In genomic region chr18:58201728-58202405, GRCh38 we compare ENCODE assay signal across 15 cellular contexts.
DNase-seq lines count a peak whose midpoint lies in the region; ATAC-seq and TF ChIP-seq lines count a peak whose summit lies in the region.
"Had no signal": no experiment of that assay in that cellular context is flagged by ENCODE, and none has a peak within 500 bp of the region (broad histone marks: within the 10 kb centered on the region; RNA-seq: fewer than 3 reads in every experiment).

No MANE protein-coding gene starts in this region.

- no peaks in the 10 kb centered on the region for H3K27me3 Mint-ChIP-seq in endothelial cell (ENCODE audit: unreplicated experiment)
- no peaks in the 10 kb centered on the region for H3K27me3 Mint-ChIP-seq in neural progenitor cell (ENCODE audit: insufficient read depth, low read depth)

- peak overlapping the region; percentile 1; the same call in 1 of the 2 replicates for H2BK20ac ChIP-seq in IMR-90 (ENCODE audit: low read depth, low read length)

- ATAC-seq in IMR-90 (ENCODE audit: low read depth), result no peak
- ATAC-seq: body of pancreas had no signal

- no peak overlapping the region for H3K23ac ChIP-seq in IMR-90 (ENCODE audit: low read depth, low read length)

- peak overlapping the region; percentile 44 for H2AK9ac ChIP-seq in IMR-90 (replicated peaks; ENCODE audit: low read depth, low read length, poor library complexity)

- H3K27me3 ChIP-seq in IMR-90 (ENCODE audit: control insufficient read depth, insufficient read depth, low read length) (no peaks in the 10 kb centered on the region), neural progenitor cell (no peaks in the 10 kb centered on the region), thyroid gland (no peaks in the 10 kb centered on the region), suprapubic skin (no peaks in the 10 kb centered on the region)
- H3K27me3 ChIP-seq: body of pancreas had no signal

- POLR2A ChIA-PET in IMR-90 (lab: Charles Lee; ENCODE audit: unreplicated experiment), result no interaction called here

- DNase-seq in NCI-H1092 treated with DMSO at 0.1 percent for 48 hours (lab: John Stamatoyannopoulos, UW) (peak; percentile 39), NCI-H1092 (lab: John Stamatoyannopoulos, UW) (no peak), IMR-90 (no peak), endothelial cell (ENCODE audit: low spot score) (no peak), neural progenitor cell (ENCODE audit: low spot score) (no peak), thyroid gland (no peak), suprapubic skin (ENCODE audit: low spot score in 2 of 2) (no peak)
- DNase-seq in activated CD4-positive, alpha-beta T cell treated with anti-CD3 and anti-CD28 coated beads, Interleukin-2, amount 50 U/mL, for 4 hours, result no peak
- DNase-seq: activated naive CD4-positive, alpha-beta T cell treated with anti-CD3 and anti-CD28 coated beads for 36 hours; body of pancreas; CD4-positive, CD25-positive, alpha-beta regulatory T cell; effector memory CD4-positive, alpha-beta T cell; NCI-H2081 treated with DMSO at 0.1 percent for 48 hours; retina; stimulated activated CD4-positive, alpha-beta T cell treated with anti-CD3 and anti-CD28 coated beads, Interleukin-2, amount 100 ng/mL, for 48 hours had no signal

- H2AFZ ChIP-seq in IMR-90 (replicated peaks; ENCODE audit: low read length, poor library complexity), result peak overlapping the region; percentile 1
- H2AFZ ChIP-seq in neural progenitor cell (replicated peaks), result no peak overlapping the region

- CTCF ChIA-PET in IMR-90 (lab: Yijun Ruan, JAX), result no interaction called here

- no peak overlapping the region for H2BK15ac ChIP-seq in IMR-90 (ENCODE audit: low read depth, low read length)

- H3K9me3 Mint-ChIP-seq in endothelial cell (ENCODE audit: unreplicated experiment) (no peaks in the 10 kb centered on the region), neural progenitor cell (no peaks in the 10 kb centered on the region)
- H3K9me3 Mint-ChIP-seq: activated naive CD4-positive, alpha-beta T cell treated with anti-CD3 and anti-CD28 coated beads for 36 hours; CD4-positive, CD25-positive, alpha-beta regulatory T cell had no signal

- no peak overlapping the region for H3K14ac ChIP-seq in IMR-90 (replicated peaks; ENCODE audit: low read depth, low read length)

- H3K79me2 ChIP-seq in neural progenitor cell (ENCODE audit: low read depth), result peaks cover 17% of the 10 kb centered on the region

- H4K20me1 ChIP-seq in IMR-90 (ENCODE audit: insufficient read depth, low read length) (no peaks in the 10 kb centered on the region), neural progenitor cell (ENCODE audit: low read depth) (peaks cover 12% of the 10 kb centered on the region)

- in situ Hi-C loops in IMR-90 (cut with MboI; ENCODE audit: low sequenced_read_pairs), result no loop called here

- TF ChIP-seq CTCF in IMR-90 (conservative IDR thresholded peaks at IDR 0.05; ENCODE audit: low read depth, low read length), result no peak
- no peak for TF ChIP-seq CTCF in endothelial cell (IDR thresholded peaks at IDR 0.05; ENCODE audit: unreplicated experiment)
- TF ChIP-seq CTCF in neural progenitor cell (IDR thresholded peaks at IDR 0.05), result no peak
- TF ChIP-seq CTCF in thyroid gland (IDR thresholded peaks at IDR 0.05), result no peak
- no peak for TF ChIP-seq CTCF in suprapubic skin (IDR thresholded peaks at IDR 0.05)

- H2BK5ac ChIP-seq in IMR-90 (ENCODE audit: low read depth, low read length, poor library complexity, severe bottlenecking), result no peak overlapping the region

- no peak for TF ChIP-seq EP300 in suprapubic skin (IDR thresholded peaks at IDR 0.05)

- no peak overlapping the region for H2BK120ac ChIP-seq in IMR-90 (ENCODE audit: low read depth, low read length)

- H3K27ac ChIP-seq in IMR-90 (ENCODE audit: insufficient read depth, low read length) (no peak overlapping the region), neural progenitor cell (no peak overlapping the region), thyroid gland (peak overlapping the region in 1 of 3 donors; percentile 48), suprapubic skin (no peak overlapping the region)

- no peak overlapping the region for H4K8ac ChIP-seq in IMR-90 (ENCODE audit: low read depth in 2 of 2, low read length in 2 of 2)

- H3K9ac ChIP-seq in IMR-90 (ENCODE audit: low read depth, low read length) (no peak overlapping the region), neural progenitor cell (no peak overlapping the region)

- peaks cover 4% of the 10 kb centered on the region for H3F3A ChIP-seq in neural progenitor cell (ENCODE audit: low read depth)

- H3K18ac ChIP-seq in IMR-90 (ENCODE audit: low read depth, low read length), result no peak overlapping the region

- TF ChIP-seq RAD21 in IMR-90 (IDR thresholded peaks at IDR 0.05; ENCODE audit: low read length), result no peak

- H3K4me2 ChIP-seq in IMR-90 (ENCODE audit: low read depth, low read length), result no peak overlapping the region
- peak overlapping the region; percentile 3 for H3K4me2 ChIP-seq in neural progenitor cell

- BruUV-seq in IMR-90 (replicated peaks; lab: Mats Ljungman, UMichigan), result no TSS peak

- no peak overlapping the region for H4K91ac ChIP-seq in IMR-90 (ENCODE audit: insufficient read depth, low read depth, low read length)

- H4K5ac ChIP-seq in IMR-90 (ENCODE audit: low read depth, low read length), result no peak overlapping the region

- H3K36me3 Mint-ChIP-seq in endothelial cell (ENCODE audit: low read depth, unreplicated experiment) (no peaks in the 10 kb centered on the region), neural progenitor cell (no peaks in the 10 kb centered on the region)
- H3K36me3 Mint-ChIP-seq: CD4-positive, CD25-positive, alpha-beta regulatory T cell had no signal

- no peaks in the 10 kb centered on the region for H3K9me3 ChIP-seq in IMR-90 (ENCODE audit: control insufficient read depth, insufficient read depth, low read length)
- H3K9me3 ChIP-seq in neural progenitor cell (ENCODE audit: low read depth), result no peaks in the 10 kb centered on the region
- no peaks in the 10 kb centered on the region for H3K9me3 ChIP-seq in thyroid gland
- no peaks in the 10 kb centered on the region for H3K9me3 ChIP-seq in suprapubic skin
- H3K9me3 ChIP-seq: body of pancreas had no signal

- WGBS in IMR-90 (ENCODE audit: extremely low coverage in 2 of 2, insufficient read length in 1 of 2), 2 experiments, result 96% methylated on average over 3 of the region's 6 CpGs; no CpG with 5 or more reads in 1 of the 2 experiments
- WGBS in thyroid gland, 2 donors, result 78 to 84% methylated on average over 6 of the region's 6 CpGs
- WGBS in suprapubic skin, result 69% methylated on average over 6 of the region's 6 CpGs

- H3K56ac ChIP-seq in IMR-90 (ENCODE audit: extremely low read depth, insufficient read depth, low read length), result no peak overlapping the region

- H3K4ac ChIP-seq in IMR-90 (ENCODE audit: low read depth, low read length), result no peak overlapping the region

- H3K4me1 Mint-ChIP-seq in endothelial cell (ENCODE audit: unreplicated experiment), result peaks cover 23% of the 10 kb centered on the region
- peaks cover 2% of the 10 kb centered on the region for H3K4me1 Mint-ChIP-seq in neural progenitor cell

- H3K9me1 ChIP-seq in IMR-90 (ENCODE audit: insufficient read depth, low read length), result peaks cover 17% of the 10 kb centered on the region

- dilution Hi-C loops in IMR-90 (cut with HindIII; ENCODE audit: low sequenced_read_pairs, unreplicated experiment), result no loop called here

- H3K4me1 ChIP-seq in IMR-90 (ENCODE audit: control insufficient read depth, insufficient read depth, low read length) (peaks cover 7% of the 10 kb centered on the region), neural progenitor cell (peaks cover 13% of the 10 kb centered on the region), thyroid gland (peaks cover 10 to 16% of the 10 kb centered on the region in 2 donors), suprapubic skin (no peaks in the 10 kb centered on the region)

- H2AK5ac ChIP-seq in IMR-90 (ENCODE audit: low read depth, low read length), result no peak overlapping the region

- H3K79me1 ChIP-seq in IMR-90 (ENCODE audit: low read depth in 1 of 2, low read length in 2 of 2), result peaks cover 9 to 10% of the 10 kb centered on the region in 2 experiments

- H3K27ac Mint-ChIP-seq in endothelial cell (ENCODE audit: unreplicated experiment), result peak overlapping the region; percentile 74
- H3K27ac Mint-ChIP-seq in neural progenitor cell, result no peak overlapping the region
- H3K27ac Mint-ChIP-seq: activated naive CD4-positive, alpha-beta T cell treated with anti-CD3 and anti-CD28 coated beads for 36 hours had no signal

- no peak overlapping the region for H3K4me3 ChIP-seq in IMR-90 (ENCODE audit: insufficient read depth, low read depth, low read length)
- no peak overlapping the region for H3K4me3 ChIP-seq in neural progenitor cell
- no peak overlapping the region for H3K4me3 ChIP-seq in thyroid gland (replicated peaks in 1 of 3)
- no peak overlapping the region for H3K4me3 ChIP-seq in suprapubic skin
- H3K4me3 ChIP-seq: body of pancreas had no signal

- H3K4me3 Mint-ChIP-seq in endothelial cell (ENCODE audit: unreplicated experiment) (no peak overlapping the region), neural progenitor cell (no peak overlapping the region)
- H3K4me3 Mint-ChIP-seq: activated naive CD4-positive, alpha-beta T cell treated with anti-CD3 and anti-CD28 coated beads for 36 hours; CD4-positive, CD25-positive, alpha-beta regulatory T cell had no signal

- no peak for TF ChIP-seq POLR2A in IMR-90 (IDR thresholded peaks at IDR 0.05; ENCODE audit: low read depth, low read length)
- TF ChIP-seq POLR2A in thyroid gland (IDR thresholded peaks at IDR 0.05), result no peak
- TF ChIP-seq POLR2A in suprapubic skin (IDR thresholded peaks at IDR 0.05), result no peak

- intact Hi-C loops in IMR-90 (cut with micrococcal nuclease), result no loop called here
- intact Hi-C loops in thyroid gland (cut with DNase I), result no loop called here

- H3K36me3 ChIP-seq in IMR-90 (ENCODE audit: control insufficient read depth, insufficient read depth, low read length), result no peaks in the 10 kb centered on the region
- no peaks in the 10 kb centered on the region for H3K36me3 ChIP-seq in neural progenitor cell
- no peaks in the 10 kb centered on the region for H3K36me3 ChIP-seq in thyroid gland
- no peaks in the 10 kb centered on the region for H3K36me3 ChIP-seq in suprapubic skin

TF ChIP-seq in IMR-90, 13 proteins besides CTCF, POLR2A, EP300 and RAD21 (continues in another document):
- TF ChIP-seq NFE2L2 (IDR thresholded peaks at IDR 0.05; ENCODE audit: low read depth, low read length) (no peak), MXI1 (IDR thresholded peaks at IDR 0.05; ENCODE audit: borderline replicate concordance, low read depth, low read length) (no peak), CEBPB (IDR thresholded peaks at IDR 0.05; ENCODE audit: low read depth, low read length) (no peak), RFX5 (IDR thresholded peaks at IDR 0.05; ENCODE audit: low read depth, low read length) (no peak)
